In genomic region chr12:110639336-110640178, GRCh38 we compare ENCODE assay signal across 1 cellular context.
TF ChIP-seq lines count a peak whose summit lies in the region.

No MANE protein-coding gene starts in this region.

TF ChIP-seq in GM12878, 131 proteins besides CTCF, POLR2A, EP300 and RAD21 (continued from another document and continues in another):
- TF ChIP-seq, protein P1, sequence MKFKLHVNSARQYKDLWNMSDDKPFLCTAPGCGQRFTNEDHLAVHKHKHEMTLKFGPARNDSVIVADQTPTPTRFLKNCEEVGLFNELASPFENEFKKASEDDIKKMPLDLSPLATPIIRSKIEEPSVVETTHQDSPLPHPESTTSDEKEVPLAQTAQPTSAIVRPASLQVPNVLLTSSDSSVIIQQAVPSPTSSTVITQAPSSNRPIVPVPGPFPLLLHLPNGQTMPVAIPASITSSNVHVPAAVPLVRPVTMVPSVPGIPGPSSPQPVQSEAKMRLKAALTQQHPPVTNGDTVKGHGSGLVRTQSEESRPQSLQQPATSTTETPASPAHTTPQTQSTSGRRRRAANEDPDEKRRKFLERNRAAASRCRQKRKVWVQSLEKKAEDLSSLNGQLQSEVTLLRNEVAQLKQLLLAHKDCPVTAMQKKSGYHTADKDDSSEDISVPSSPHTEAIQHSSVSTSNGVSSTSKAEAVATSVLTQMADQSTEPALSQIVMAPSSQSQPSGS (IDR thresholded peaks at IDR 0.05; ENCODE audit: low read length), result peak; percentile 69
- TF ChIP-seq ZZZ3 (IDR thresholded peaks at IDR 0.05; ENCODE audit: control insufficient read depth, insufficient read length, low read depth) (no peak), ATF7 (IDR thresholded peaks at IDR 0.05; ENCODE audit: low read depth) (peak; percentile 71), ETV6 (conservative IDR thresholded peaks at IDR 0.05 in 1 of 2, IDR thresholded peaks at IDR 0.05 in 1 of 2; ENCODE audit: borderline replicate concordance in 1 of 2, low read depth in 1 of 2) (no peak), RCOR1 (conservative IDR thresholded peaks at IDR 0.05; ENCODE audit: low read depth, low read length) (no peak), JUNB (IDR thresholded peaks at IDR 0.05) (peak; percentile 61), E4F1 (IDR thresholded peaks at IDR 0.05; ENCODE audit: borderline replicate concordance, partially characterized antibody) (no peak), BCL11A (IDR thresholded peaks at IDR 0.05; ENCODE audit: low read depth, low read length) (no peak; the same call in 1 of the 2 replicates), NBN (IDR thresholded peaks at IDR 0.05) (no peak), USF2 (IDR thresholded peaks at IDR 0.05; ENCODE audit: borderline replicate concordance, low read depth, low read length) (no peak), HCFC1 (IDR thresholded peaks at IDR 0.05; ENCODE audit: low read length) (no peak), FOXM1 (IDR thresholded peaks at IDR 0.05; ENCODE audit: low read depth, low read length) (peak; percentile 84; the same call in 1 of the 2 replicates), STAT1 (conservative IDR thresholded peaks at IDR 0.05) (no peak), TAF1 (IDR thresholded peaks at IDR 0.05; ENCODE audit: borderline replicate concordance, low read depth, low read length) (no peak), NFIC (IDR thresholded peaks at IDR 0.05; ENCODE audit: low read depth, low read length) (peak; percentile 52), EGR1 (IDR thresholded peaks at IDR 0.05; ENCODE audit: borderline replicate concordance in 1 of 2, low read depth in 2 of 2, low read length in 2 of 2) (no peak), ZNF384 (IDR thresholded peaks at IDR 0.05; ENCODE audit: borderline replicate concordance, low read depth, low read length) (no peak), CBX5 (IDR thresholded peaks at IDR 0.05; ENCODE audit: low read depth) (no peak), SP1 (IDR thresholded peaks at IDR 0.05; ENCODE audit: low read depth, low read length) (no peak), RAD51 (IDR thresholded peaks at IDR 0.05) (no peak; the same call in 1 of the 2 replicates), SRF (IDR thresholded peaks at IDR 0.05; ENCODE audit: low read depth in 2 of 2, low read length in 2 of 2) (no peak), EZH2 (IDR thresholded peaks at IDR 0.05; ENCODE audit: borderline replicate concordance, control insufficient read depth, low read depth, low read length) (no peak), SKIL (IDR thresholded peaks at IDR 0.05; ENCODE audit: low read depth, poor library complexity, severe bottlenecking) (no peak), BRCA1 (IDR thresholded peaks at IDR 0.05; ENCODE audit: low read depth, low read length) (no peak), SIN3A (IDR thresholded peaks at IDR 0.05; ENCODE audit: low read depth, low read length) (no peak), IKZF2 (IDR thresholded peaks at IDR 0.05) (peak; percentile 48 to 58; a peak in 3 of 4 replicates), HSF1 (IDR thresholded peaks at IDR 0.05; ENCODE audit: low read depth, low read length) (no peak), MYB (IDR thresholded peaks at IDR 0.05; ENCODE audit: borderline replicate concordance, low read depth, low read length) (no peak), HDAC2 (IDR thresholded peaks at IDR 0.05) (no peak), YY1 (IDR thresholded peaks at IDR 0.05; ENCODE audit: low read depth, low read length) (no peak), TARDBP (IDR thresholded peaks at IDR 0.05; ENCODE audit: borderline replicate concordance) (no peak), PML (IDR thresholded peaks at IDR 0.05; ENCODE audit: low read length) (0 out of 2 replicates have a peak, but pooled peaks have one; percentile 23), CHD4 (IDR thresholded peaks at IDR 0.05) (no peak), CREB1 (IDR thresholded peaks at IDR 0.05; ENCODE audit: low read depth) (no peak), JUND (IDR thresholded peaks at IDR 0.05; ENCODE audit: low read depth, low read length) (no peak; the same call in 1 of the 2 replicates), KDM1A (IDR thresholded peaks at IDR 0.05; ENCODE audit: borderline replicate concordance) (no peak), GATAD2B (conservative IDR thresholded peaks at IDR 0.05; ENCODE audit: low read depth) (no peak)
- TF ChIP-seq, protein P2, sequence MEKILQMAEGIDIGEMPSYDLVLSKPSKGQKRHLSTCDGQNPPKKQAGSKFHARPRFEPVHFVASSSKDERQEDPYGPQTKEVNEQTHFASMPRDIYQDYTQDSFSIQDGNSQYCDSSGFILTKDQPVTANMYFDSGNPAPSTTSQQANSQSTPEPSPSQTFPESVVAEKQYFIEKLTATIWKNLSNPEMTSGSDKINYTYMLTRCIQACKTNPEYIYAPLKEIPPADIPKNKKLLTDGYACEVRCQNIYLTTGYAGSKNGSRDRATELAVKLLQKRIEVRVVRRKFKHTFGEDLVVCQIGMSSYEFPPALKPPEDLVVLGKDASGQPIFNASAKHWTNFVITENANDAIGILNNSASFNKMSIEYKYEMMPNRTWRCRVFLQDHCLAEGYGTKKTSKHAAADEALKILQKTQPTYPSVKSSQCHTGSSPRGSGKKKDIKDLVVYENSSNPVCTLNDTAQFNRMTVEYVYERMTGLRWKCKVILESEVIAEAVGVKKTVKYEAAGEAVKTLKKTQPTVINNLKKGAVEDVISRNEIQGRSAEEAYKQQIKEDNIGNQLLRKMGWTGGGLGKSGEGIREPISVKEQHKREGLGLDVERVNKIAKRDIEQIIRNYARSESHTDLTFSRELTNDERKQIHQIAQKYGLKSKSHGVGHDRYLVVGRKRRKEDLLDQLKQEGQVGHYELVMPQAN (conservative IDR thresholded peaks at IDR 0.05), result no peak
- TF ChIP-seq, protein P3, sequence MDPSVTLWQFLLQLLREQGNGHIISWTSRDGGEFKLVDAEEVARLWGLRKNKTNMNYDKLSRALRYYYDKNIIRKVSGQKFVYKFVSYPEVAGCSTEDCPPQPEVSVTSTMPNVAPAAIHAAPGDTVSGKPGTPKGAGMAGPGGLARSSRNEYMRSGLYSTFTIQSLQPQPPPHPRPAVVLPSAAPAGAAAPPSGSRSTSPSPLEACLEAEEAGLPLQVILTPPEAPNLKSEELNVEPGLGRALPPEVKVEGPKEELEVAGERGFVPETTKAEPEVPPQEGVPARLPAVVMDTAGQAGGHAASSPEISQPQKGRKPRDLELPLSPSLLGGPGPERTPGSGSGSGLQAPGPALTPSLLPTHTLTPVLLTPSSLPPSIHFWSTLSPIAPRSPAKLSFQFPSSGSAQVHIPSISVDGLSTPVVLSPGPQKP (IDR thresholded peaks at IDR 0.05; ENCODE audit: low read depth, low read length), result no peak
- TF ChIP-seq, protein P4, sequence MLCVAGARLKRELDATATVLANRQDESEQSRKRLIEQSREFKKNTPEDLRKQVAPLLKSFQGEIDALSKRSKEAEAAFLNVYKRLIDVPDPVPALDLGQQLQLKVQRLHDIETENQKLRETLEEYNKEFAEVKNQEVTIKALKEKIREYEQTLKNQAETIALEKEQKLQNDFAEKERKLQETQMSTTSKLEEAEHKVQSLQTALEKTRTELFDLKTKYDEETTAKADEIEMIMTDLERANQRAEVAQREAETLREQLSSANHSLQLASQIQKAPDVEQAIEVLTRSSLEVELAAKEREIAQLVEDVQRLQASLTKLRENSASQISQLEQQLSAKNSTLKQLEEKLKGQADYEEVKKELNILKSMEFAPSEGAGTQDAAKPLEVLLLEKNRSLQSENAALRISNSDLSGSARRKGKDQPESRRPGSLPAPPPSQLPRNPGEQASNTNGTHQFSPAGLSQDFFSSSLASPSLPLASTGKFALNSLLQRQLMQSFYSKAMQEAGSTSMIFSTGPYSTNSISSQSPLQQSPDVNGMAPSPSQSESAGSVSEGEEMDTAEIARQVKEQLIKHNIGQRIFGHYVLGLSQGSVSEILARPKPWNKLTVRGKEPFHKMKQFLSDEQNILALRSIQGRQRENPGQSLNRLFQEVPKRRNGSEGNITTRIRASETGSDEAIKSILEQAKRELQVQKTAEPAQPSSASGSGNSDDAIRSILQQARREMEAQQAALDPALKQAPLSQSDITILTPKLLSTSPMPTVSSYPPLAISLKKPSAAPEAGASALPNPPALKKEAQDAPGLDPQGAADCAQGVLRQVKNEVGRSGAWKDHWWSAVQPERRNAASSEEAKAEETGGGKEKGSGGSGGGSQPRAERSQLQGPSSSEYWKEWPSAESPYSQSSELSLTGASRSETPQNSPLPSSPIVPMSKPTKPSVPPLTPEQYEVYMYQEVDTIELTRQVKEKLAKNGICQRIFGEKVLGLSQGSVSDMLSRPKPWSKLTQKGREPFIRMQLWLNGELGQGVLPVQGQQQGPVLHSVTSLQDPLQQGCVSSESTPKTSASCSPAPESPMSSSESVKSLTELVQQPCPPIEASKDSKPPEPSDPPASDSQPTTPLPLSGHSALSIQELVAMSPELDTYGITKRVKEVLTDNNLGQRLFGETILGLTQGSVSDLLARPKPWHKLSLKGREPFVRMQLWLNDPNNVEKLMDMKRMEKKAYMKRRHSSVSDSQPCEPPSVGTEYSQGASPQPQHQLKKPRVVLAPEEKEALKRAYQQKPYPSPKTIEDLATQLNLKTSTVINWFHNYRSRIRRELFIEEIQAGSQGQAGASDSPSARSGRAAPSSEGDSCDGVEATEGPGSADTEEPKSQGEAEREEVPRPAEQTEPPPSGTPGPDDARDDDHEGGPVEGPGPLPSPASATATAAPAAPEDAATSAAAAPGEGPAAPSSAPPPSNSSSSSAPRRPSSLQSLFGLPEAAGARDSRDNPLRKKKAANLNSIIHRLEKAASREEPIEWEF (IDR thresholded peaks at IDR 0.05; ENCODE audit: insufficient replicate concordance, low read depth, low read length), result no peak
- TF ChIP-seq, protein P5, sequence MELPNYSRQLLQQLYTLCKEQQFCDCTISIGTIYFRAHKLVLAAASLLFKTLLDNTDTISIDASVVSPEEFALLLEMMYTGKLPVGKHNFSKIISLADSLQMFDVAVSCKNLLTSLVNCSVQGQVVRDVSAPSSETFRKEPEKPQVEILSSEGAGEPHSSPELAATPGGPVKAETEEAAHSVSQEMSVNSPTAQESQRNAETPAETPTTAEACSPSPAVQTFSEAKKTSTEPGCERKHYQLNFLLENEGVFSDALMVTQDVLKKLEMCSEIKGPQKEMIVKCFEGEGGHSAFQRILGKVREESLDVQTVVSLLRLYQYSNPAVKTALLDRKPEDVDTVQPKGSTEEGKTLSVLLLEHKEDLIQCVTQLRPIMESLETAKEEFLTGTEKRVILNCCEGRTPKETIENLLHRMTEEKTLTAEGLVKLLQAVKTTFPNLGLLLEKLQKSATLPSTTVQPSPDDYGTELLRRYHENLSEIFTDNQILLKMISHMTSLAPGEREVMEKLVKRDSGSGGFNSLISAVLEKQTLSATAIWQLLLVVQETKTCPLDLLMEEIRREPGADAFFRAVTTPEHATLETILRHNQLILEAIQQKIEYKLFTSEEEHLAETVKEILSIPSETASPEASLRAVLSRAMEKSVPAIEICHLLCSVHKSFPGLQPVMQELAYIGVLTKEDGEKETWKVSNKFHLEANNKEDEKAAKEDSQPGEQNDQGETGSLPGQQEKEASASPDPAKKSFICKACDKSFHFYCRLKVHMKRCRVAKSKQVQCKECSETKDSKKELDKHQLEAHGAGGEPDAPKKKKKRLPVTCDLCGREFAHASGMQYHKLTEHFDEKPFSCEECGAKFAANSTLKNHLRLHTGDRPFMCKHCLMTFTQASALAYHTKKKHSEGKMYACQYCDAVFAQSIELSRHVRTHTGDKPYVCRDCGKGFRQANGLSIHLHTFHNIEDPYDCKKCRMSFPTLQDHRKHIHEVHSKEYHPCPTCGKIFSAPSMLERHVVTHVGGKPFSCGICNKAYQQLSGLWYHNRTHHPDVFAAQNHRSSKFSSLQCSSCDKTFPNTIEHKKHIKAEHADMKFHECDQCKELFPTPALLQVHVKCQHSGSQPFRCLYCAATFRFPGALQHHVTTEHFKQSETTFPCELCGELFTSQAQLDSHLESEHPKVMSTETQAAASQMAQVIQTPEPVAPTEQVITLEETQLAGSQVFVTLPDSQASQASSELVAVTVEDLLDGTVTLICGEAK (IDR thresholded peaks at IDR 0.05; ENCODE audit: borderline replicate concordance), result no peak; the same call in 1 of the 2 replicates
